In genomic region chr6:109653264-109653663, GRCh38 we compare ENCODE assay signal across 33 cellular contexts.
"Had no signal": no experiment of that assay in that cellular context is flagged by ENCODE, and none has a peak within 500 bp of the region (broad histone marks: within the 10 kb centered on the region; RNA-seq: fewer than 3 reads in every experiment).

No MANE protein-coding gene starts in this region.

- H3K27ac Mint-ChIP-seq: activated B cell treated with CpG ODN at 0.5 μM for 24 hours; activated CD8-positive, alpha-beta T cell treated with anti-CD3 and anti-CD28 coated beads for 36 hours; activated naive CD4-positive, alpha-beta T cell treated with anti-CD3 and anti-CD28 coated beads for 36 hours; activated naive CD4-positive, alpha-beta T cell treated with anti-CD3 and anti-CD28 coated beads, Interleukin-2, amount 50 U/mL, for 24 hours; activated naive CD8-positive, alpha-beta T cell treated with anti-CD3 and anti-CD28 coated beads for 36 hours; activated naive CD8-positive, alpha-beta T cell treated with anti-CD3 and anti-CD28 coated beads, Interleukin-2, amount 50 U/mL, for 24 hours; activated T-helper 1 cell treated with anti-CD3 and anti-CD28 coated beads, Interleukin-12 subunit alpha, Interleukin-12 subunit beta, Interleukin-2, Interleukin-4 antibody, amounts not matched to agents 30 ng/mL and 10 ng/mL and 1 ng/mL, durations not matched to agents 14 hours and 24 hours and 36 hours; activated T-helper 2 cell treated with anti-CD3 and anti-CD28 coated beads, Interferon-gamma antibody, Interleukin-2, Interleukin-4, amounts not matched to agents 10 μg/mL and 5 μg/mL and 100 μg/mL, durations not matched to agents 14 hours and 24 hours and 36 hours; effector memory CD8-positive, alpha-beta T cell had no signal

- H3K9me3 ChIP-seq: adrenal gland, ascending aorta, esophagus squamous epithelium, gastrocnemius medialis had no signal

- H3K27me3 Mint-ChIP-seq: activated B cell treated with CpG ODN at 0.5 μM for 24 hours; activated CD8-positive, alpha-beta T cell treated with anti-CD3 and anti-CD28 coated beads for 36 hours; activated naive CD4-positive, alpha-beta T cell treated with anti-CD3 and anti-CD28 coated beads, Interleukin-2, amount 50 U/mL, for 24 hours; activated naive CD8-positive, alpha-beta T cell treated with anti-CD3 and anti-CD28 coated beads for 36 hours; activated naive CD8-positive, alpha-beta T cell treated with anti-CD3 and anti-CD28 coated beads, Interleukin-2, amount 50 U/mL, for 24 hours; central memory CD8-positive, alpha-beta T cell; effector memory CD8-positive, alpha-beta T cell had no signal

- H3K4me1 ChIP-seq: adrenal gland, ascending aorta, esophagus squamous epithelium, foreskin keratinocyte, gastrocnemius medialis, heart left ventricle had no signal

- H3K36me3 ChIP-seq: adrenal gland, brain microvascular endothelial cell, esophagus squamous epithelium, WERI-Rb-1 had no signal

- H3K27ac ChIP-seq: adrenal gland, ascending aorta, brain microvascular endothelial cell, epithelial cell of prostate, esophagus squamous epithelium, foreskin keratinocyte, gastrocnemius medialis, heart left ventricle, WERI-Rb-1 had no signal

- DNase-seq: activated B cell treated with CpG ODN at 0.5 μM for 24 hours; activated CD4-positive, alpha-beta T cell treated with anti-CD3 and anti-CD28 coated beads for 48 hours; activated CD4-positive, alpha-beta T cell treated with anti-CD3 and anti-CD28 coated beads, Interleukin-2, amount 50 U/mL, for 1 hour; activated CD4-positive, alpha-beta T cell treated with anti-CD3 and anti-CD28 coated beads, Interleukin-2, amount 50 U/mL, for 48 hours; activated CD8-positive, alpha-beta memory T cell treated with anti-CD3 and anti-CD28 coated beads for 24 hours; activated CD8-positive, alpha-beta T cell treated with anti-CD3 and anti-CD28 coated beads for 36 hours; activated effector memory CD4-positive, alpha-beta T cell treated with anti-CD3 and anti-CD28 coated beads, Interleukin-2, amount 50 U/mL, for 16 hours; activated naive CD4-positive, alpha-beta T cell treated with anti-CD3 and anti-CD28 coated beads for 36 hours; activated naive CD8-positive, alpha-beta T cell treated with anti-CD3 and anti-CD28 coated beads for 36 hours; activated naive CD8-positive, alpha-beta T cell treated with anti-CD3 and anti-CD28 coated beads, Interleukin-2, amount 50 U/mL, for 24 hours; activated T-cell treated with anti-CD3 and anti-CD28 coated beads, Interleukin-2, amount 50 U/mL, for 4 hours; adrenal gland; brain microvascular endothelial cell; cortex of kidney; dermis blood vessel endothelial cell; effector CD4-positive, alpha-beta T cell; effector memory CD8-positive, alpha-beta T cell; esophagus squamous epithelium; foreskin keratinocyte; gastrocnemius medialis; glutamatergic neuron; heart left ventricle; T-helper 2 cell; WERI-Rb-1 had no signal

- H3K4me1 Mint-ChIP-seq: activated B cell treated with CpG ODN at 0.5 μM for 24 hours; activated naive CD4-positive, alpha-beta T cell treated with anti-CD3 and anti-CD28 coated beads, Interleukin-2, amount 50 U/mL, for 24 hours; activated naive CD8-positive, alpha-beta T cell treated with anti-CD3 and anti-CD28 coated beads for 36 hours; activated naive CD8-positive, alpha-beta T cell treated with anti-CD3 and anti-CD28 coated beads, Interleukin-2, amount 50 U/mL, for 24 hours; central memory CD8-positive, alpha-beta T cell had no signal

- ATAC-seq: activated CD4-positive, CD25-positive, alpha-beta regulatory T cell treated with anti-CD3 and anti-CD28 coated beads, Interleukin-2, amount 50 U/mL, for 24 hours; activated CD8-positive, alpha-beta T cell treated with anti-CD3 and anti-CD28 coated beads for 36 hours; activated naive CD8-positive, alpha-beta T cell treated with anti-CD3 and anti-CD28 coated beads, Interleukin-2, amount 50 U/mL, for 24 hours; activated T-cell treated with anti-CD3 and anti-CD28 coated beads, Interleukin-2, amount 50 U/mL, for 4 hours; effector memory CD8-positive, alpha-beta T cell; foreskin keratinocyte; gastrocnemius medialis; heart left ventricle had no signal

- H3K27me3 ChIP-seq: adrenal gland, ascending aorta, brain microvascular endothelial cell, esophagus squamous epithelium, foreskin keratinocyte, gastrocnemius medialis, heart left ventricle had no signal

- H3K4me3 Mint-ChIP-seq: activated B cell treated with CpG ODN at 0.5 μM for 24 hours; activated CD8-positive, alpha-beta T cell treated with anti-CD3 and anti-CD28 coated beads for 36 hours; activated naive CD4-positive, alpha-beta T cell treated with anti-CD3 and anti-CD28 coated beads for 36 hours; activated naive CD4-positive, alpha-beta T cell treated with anti-CD3 and anti-CD28 coated beads, Interleukin-2, amount 50 U/mL, for 24 hours; activated naive CD8-positive, alpha-beta T cell treated with anti-CD3 and anti-CD28 coated beads for 36 hours; activated naive CD8-positive, alpha-beta T cell treated with anti-CD3 and anti-CD28 coated beads, Interleukin-2, amount 50 U/mL, for 24 hours; activated T-cell treated with anti-CD3 and anti-CD28 coated beads, Interleukin-2, amount 50 U/mL, for 4 hours; activated T-helper 1 cell treated with anti-CD3 and anti-CD28 coated beads, Interleukin-12 subunit alpha, Interleukin-12 subunit beta, Interleukin-2, Interleukin-4 antibody, amounts not matched to agents 30 ng/mL and 10 ng/mL and 1 ng/mL, durations not matched to agents 14 hours and 24 hours and 36 hours; central memory CD8-positive, alpha-beta T cell; effector memory CD8-positive, alpha-beta T cell had no signal

- H3K4me3 ChIP-seq: adrenal gland, ascending aorta, esophagus squamous epithelium, gastrocnemius medialis, heart left ventricle had no signal

- H3K9me3 Mint-ChIP-seq: activated B cell treated with CpG ODN at 0.5 μM for 24 hours; activated CD8-positive, alpha-beta T cell treated with anti-CD3 and anti-CD28 coated beads for 36 hours; activated naive CD4-positive, alpha-beta T cell treated with anti-CD3 and anti-CD28 coated beads for 36 hours; activated naive CD8-positive, alpha-beta T cell treated with anti-CD3 and anti-CD28 coated beads, Interleukin-2, amount 50 U/mL, for 24 hours; activated T-cell treated with anti-CD3 and anti-CD28 coated beads, Interleukin-2, amount 50 U/mL, for 4 hours; activated T-helper 1 cell treated with anti-CD3 and anti-CD28 coated beads, Interleukin-12 subunit alpha, Interleukin-12 subunit beta, Interleukin-2, Interleukin-4 antibody, amounts not matched to agents 30 ng/mL and 10 ng/mL and 1 ng/mL, durations not matched to agents 14 hours and 24 hours and 36 hours; activated T-helper 2 cell treated with anti-CD3 and anti-CD28 coated beads, Interferon-gamma antibody, Interleukin-2, Interleukin-4, amounts not matched to agents 10 μg/mL and 5 μg/mL and 100 μg/mL, durations not matched to agents 14 hours and 24 hours and 36 hours; central memory CD8-positive, alpha-beta T cell; effector memory CD8-positive, alpha-beta T cell had no signal

- FAIRE-seq: bronchial epithelial cell, colon had no signal
